Comparison of ENCODE assay signal across 8 cellular contexts in genomic region chr4:182975806-182976205, GRCh38. TPM values are rescaled to one million over a fixed set of nuclear protein-coding genes. Genes with fewer than 3 reads are reported as not detected.
DNase-seq lines count a peak whose midpoint lies in the region; ATAC-seq and TF ChIP-seq lines count a peak whose summit lies in the region.

No MANE protein-coding gene starts in this region.

- WGBS in endodermal cell (ENCODE audit: insufficient coverage in 1 of 2, insufficient read length in 1 of 2), 2 experiments, result 82 to 84% methylated on average over 2 to 3 of the region's 3 CpGs

- intact Hi-C loops in left lung (cut with DNase I), result no loop called here

- H3K4me1 ChIP-seq in SJSA1 (replicated peaks) (peaks cover 56% of the 10 kb centered on the region), left lung (peaks cover 0 to 7% of the 10 kb centered on the region in 2 donors), endodermal cell (ENCODE audit: control insufficient read depth, insufficient read depth, low read length) (no peaks in the 10 kb centered on the region)

- H3K36me3 ChIP-seq in SJSA1 (no peaks in the 10 kb centered on the region; the same call in 1 of the 2 replicates), left lung (no peaks in the 10 kb centered on the region), endodermal cell (ENCODE audit: control insufficient read depth, insufficient read depth, low read length) (no peaks in the 10 kb centered on the region)

- no peak overlapping the region for H3K4me3 Mint-ChIP-seq in endodermal cell

- no peak overlapping the region for H3K9ac ChIP-seq in endodermal cell (ENCODE audit: extremely low read depth, low read length, poor library complexity, severe bottlenecking)

- TF ChIP-seq CTCF in left lung (IDR thresholded peaks at IDR 0.05) (no peak), endodermal cell (conservative IDR thresholded peaks at IDR 0.05) (no peak)

- peak; percentile 99 to 100 for ATAC-seq in activated naive CD4-positive, alpha-beta T cell treated with anti-CD3 and anti-CD28 coated beads, Interleukin-2, amount 50 U/mL, for 72 hours
- ATAC-seq in HG02970 (IDR thresholded peaks at IDR 0.05; ENCODE audit: low FRiP score, unreplicated experiment) (peak; percentile 80), left lung (peak; percentile 82), HG03439 (IDR thresholded peaks at IDR 0.05; ENCODE audit: unreplicated experiment) (no peak)

- H3K27me3 Mint-ChIP-seq in endodermal cell (ENCODE audit: insufficient read depth), result peaks cover 2% of the 10 kb centered on the region

- no peaks in the 10 kb centered on the region for H3K9me3 ChIP-seq in SJSA1 (replicated peaks)
- H3K9me3 ChIP-seq in left lung, result no peaks in the 10 kb centered on the region
- H3K9me3 ChIP-seq in endodermal cell (ENCODE audit: control insufficient read depth, low read length), result no peaks in the 10 kb centered on the region

- H3K27ac ChIP-seq in SJSA1, result peak overlapping the region; percentile 97
- H3K27ac ChIP-seq in left lung, result peak overlapping the region; percentile 40 to 56
- H3K27ac ChIP-seq in endodermal cell (ENCODE audit: low read depth, low read length), result no peak overlapping the region

- H3K4me1 Mint-ChIP-seq in endodermal cell, result no peaks in the 10 kb centered on the region

- H3K27ac Mint-ChIP-seq in activated naive CD4-positive, alpha-beta T cell treated with anti-CD3 and anti-CD28 coated beads, Interleukin-2, amount 50 U/mL, for 72 hours, result no peak overlapping the region
- no peak overlapping the region for H3K27ac Mint-ChIP-seq in endodermal cell

- peaks cover 0 to 5% of the 10 kb centered on the region in 2 donors for H3K36me3 Mint-ChIP-seq in activated naive CD4-positive, alpha-beta T cell treated with anti-CD3 and anti-CD28 coated beads, Interleukin-2, amount 50 U/mL, for 72 hours
- no peaks in the 10 kb centered on the region for H3K36me3 Mint-ChIP-seq in endodermal cell (ENCODE audit: low read depth)

- H3K27me3 ChIP-seq in SJSA1 (replicated peaks) (no peaks in the 10 kb centered on the region), left lung (no peaks in the 10 kb centered on the region), endodermal cell (ENCODE audit: control insufficient read depth, insufficient read depth, low read length, poor library complexity, severe bottlenecking) (no peaks in the 10 kb centered on the region)

- DNase-seq in activated naive CD4-positive, alpha-beta T cell treated with anti-CD3 and anti-CD28 coated beads, Interleukin-2, amount 50 U/mL, for 72 hours (ENCODE audit: low spot score in 2 of 2), result no peak
- no peak for DNase-seq in activated naive CD4-positive, alpha-beta T cell treated with Interleukin-2 at 50 U/mL for 16 hours
- DNase-seq in SJSA1 (ENCODE audit: low read depth in 1 of 2, low spot score in 2 of 2), result peak; percentile 77 to 86
- DNase-seq in left lung, result no peak
- no peak for DNase-seq in endodermal cell
- no peak for DNase-seq in RPMI8226

- no peaks in the 10 kb centered on the region for H3K9me3 Mint-ChIP-seq in activated naive CD4-positive, alpha-beta T cell treated with anti-CD3 and anti-CD28 coated beads, Interleukin-2, amount 50 U/mL, for 72 hours
- no peaks in the 10 kb centered on the region for H3K9me3 Mint-ChIP-seq in endodermal cell

- H3K4me3 ChIP-seq in SJSA1 (no peak overlapping the region), left lung (no peak overlapping the region), endodermal cell (ENCODE audit: low read length) (no peak overlapping the region)

RNA-seq across cellular contexts. Expression of gene DCTD, which starts 58.6 kb away (rescaled TPM):
- 100 to 1,000 TPM in 1 of 2 donors, 10 to 100 TPM in 1; 90.6 to 109 TPM for total RNA-seq in activated naive CD4-positive, alpha-beta T cell treated with anti-CD3 and anti-CD28 coated beads, Interleukin-2, amount 50 U/mL, for 72 hours
- total RNA-seq in SJSA1 (2014; rRNA removed; shearing (Covaris generic)), result 99.4 and 99.7 TPM in 2 replicates
- 10 to 100 TPM; 83.4 to 96.9 TPM for total RNA-seq in left lung
- total RNA-seq in endodermal cell, result 100 to 1,000 TPM; 104 to 111 TPM
- polyA plus RNA-seq in endodermal cell (2013, experiment 1 of 2), result 80.2 TPM
- polyA plus RNA-seq in endodermal cell (2013, experiment 2 of 2), result 68.5 TPM

Comparison
In these comparisons a context has a peak if more than half of its experiments do, and no peak if none do; other contexts are left out.
1. DNase-seq: peak in SJSA1 (2 of 2); none in activated naive CD4-positive, alpha-beta T cell treated with anti-CD3 and anti-CD28 coated beads, Interleukin-2, amount 50 U/mL, for 72 hours (0 of 2), activated naive CD4-positive, alpha-beta T cell treated with Interleukin-2 at 50 U/mL for 16 hours (single experiment), left lung (0 of 2), endodermal cell (single experiment) and RPMI8226 (single experiment).